Comparison of ENCODE assay signal across 8 cellular contexts in genomic region chr7:23474098-23474828, GRCh38. TPM values are rescaled to one million over a fixed set of nuclear protein-coding genes. Genes with fewer than 3 reads are reported as not detected.
A peak's percentile ranks its signal among the peaks of the same experiment; 100 is the strongest.
DNase-seq lines count a peak whose midpoint lies in the region; ATAC-seq lines count a peak whose summit lies in the region.

No MANE protein-coding gene starts in this region.

- H3K4me1 ChIP-seq in BLaER1: peaks cover 22% of the 10 kb centered on the region

- ATAC-seq in GM18907 (IDR thresholded peaks at IDR 0.05; ENCODE audit: unreplicated experiment) (peak; percentile 70), HG03060 (IDR thresholded peaks at IDR 0.05; ENCODE audit: low read depth, unreplicated experiment) (peak; percentile 43)
- peak; percentile 89 for ATAC-seq in stimulated activated naive CD8-positive, alpha-beta T cell treated with anti-CD3 and anti-CD28 coated beads, Interleukin-15, amount 100 ng/mL, for 72 hours

- peaks cover 95% of the 10 kb centered on the region for H3K27me3 ChIP-seq in BLaER1

- peak; percentile 96 for DNase-seq in NCI-H1930 (lab: John Stamatoyannopoulos, UW)
- peak; percentile 91 for DNase-seq in T1000 (lab: John Stamatoyannopoulos, UW)
- peak; percentile 97 for DNase-seq in dermis blood vessel endothelial cell
- DNase-seq in lung microvascular endothelial cell (ENCODE audit: low read depth in 2 of 2): peak; percentile 91 to 96
- DNase-seq in stimulated activated naive CD8-positive, alpha-beta T cell treated with anti-CD3 and anti-CD28 coated beads, Interleukin-15, amount 100 ng/mL, for 72 hours: peak; percentile 80 to 86

- H3K9me3 ChIP-seq in BLaER1: no peaks in the 10 kb centered on the region; the same call in 1 of the 2 replicates

- H3K4me3 ChIP-seq in BLaER1: peak overlapping the region; percentile 51

- H4K20me1 ChIP-seq in BLaER1: peaks cover 78% of the 10 kb centered on the region

- H3K4me2 ChIP-seq in BLaER1: peak overlapping the region; percentile 84

- peaks cover 81% of the 10 kb centered on the region for H3K27me3 Mint-ChIP-seq in stimulated activated naive CD8-positive, alpha-beta T cell treated with anti-CD3 and anti-CD28 coated beads, Interleukin-15, amount 100 ng/mL, for 72 hours

- peaks cover 39% of the 10 kb centered on the region for H3K4me1 Mint-ChIP-seq in stimulated activated naive CD8-positive, alpha-beta T cell treated with anti-CD3 and anti-CD28 coated beads, Interleukin-15, amount 100 ng/mL, for 72 hours

- H3K27ac ChIP-seq in BLaER1: no peak overlapping the region

- no peaks in the 10 kb centered on the region for H3K9me3 Mint-ChIP-seq in stimulated activated naive CD8-positive, alpha-beta T cell treated with anti-CD3 and anti-CD28 coated beads, Interleukin-15, amount 100 ng/mL, for 72 hours

- H3K36me3 ChIP-seq in BLaER1: no peaks in the 10 kb centered on the region

- H3K9ac ChIP-seq in BLaER1: no peak overlapping the region

- H3K27ac Mint-ChIP-seq in stimulated activated naive CD8-positive, alpha-beta T cell treated with anti-CD3 and anti-CD28 coated beads, Interleukin-15, amount 100 ng/mL, for 72 hours: peak overlapping the region in 1 of 2 donors; percentile 34

- H3K4me3 Mint-ChIP-seq in stimulated activated naive CD8-positive, alpha-beta T cell treated with anti-CD3 and anti-CD28 coated beads, Interleukin-15, amount 100 ng/mL, for 72 hours: peak overlapping the region; percentile 84 to 86

RNA-seq across cellular contexts. Expression of gene IGF2BP3, which starts 4.0 kb away (rescaled TPM):
- 13.4 and 41.5 TPM in 2 replicates for total RNA-seq in dermis blood vessel endothelial cell
- 6.0 and 23.1 TPM in 2 replicates for total RNA-seq in lung microvascular endothelial cell

RNA-seq across cellular contexts. Expression of gene TRA2A, which starts 57.5 kb away (rescaled TPM):
- total RNA-seq in dermis blood vessel endothelial cell (33.7 and 34.9 TPM in 2 replicates), lung microvascular endothelial cell (20.3 and 28.8 TPM in 2 replicates)
